In the genomic region with DNA sequence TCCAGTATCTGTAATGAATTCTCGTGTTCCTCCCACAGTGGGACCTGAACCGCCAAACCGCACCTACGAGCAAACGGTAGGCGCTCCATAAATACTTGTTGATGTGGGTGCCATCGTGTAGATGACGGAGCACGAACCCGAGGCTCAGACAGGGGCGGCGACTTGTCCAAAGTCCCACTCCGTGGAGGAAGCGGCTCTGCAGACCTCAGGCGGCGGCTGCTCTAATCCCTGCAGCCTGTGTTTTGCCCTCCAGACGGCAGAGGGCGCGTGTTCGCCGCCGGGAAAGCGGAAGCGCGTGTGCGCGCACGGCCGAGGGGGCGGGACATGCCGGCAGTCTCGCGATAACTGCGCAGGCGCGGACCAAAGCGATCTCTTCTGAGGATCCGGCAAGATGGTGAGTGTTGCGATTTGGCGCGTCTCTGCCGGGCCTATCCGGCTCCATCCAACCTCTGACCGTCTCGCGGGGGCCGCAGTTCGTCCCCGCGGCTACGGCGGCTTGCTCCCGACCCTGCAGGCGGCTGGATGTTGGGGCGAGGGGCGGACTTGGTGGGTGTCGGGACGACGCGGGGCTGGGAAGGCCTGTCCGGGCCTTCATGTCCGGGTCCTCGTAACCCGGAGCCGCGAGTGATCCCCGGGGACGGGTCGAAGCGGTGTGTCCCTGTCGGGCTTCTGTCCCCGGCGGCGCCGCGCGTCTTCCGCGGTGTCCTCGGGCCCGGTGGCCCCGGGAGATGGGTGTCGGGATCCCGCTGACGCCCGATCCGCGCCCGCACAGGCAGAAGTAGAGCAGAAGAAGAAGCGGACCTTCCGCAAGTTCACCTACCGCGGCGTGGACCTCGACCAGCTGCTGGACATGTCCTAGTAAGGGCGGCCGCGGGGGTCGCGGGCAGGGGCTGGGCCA, we compare ENCODE assay signal across 8 cellular contexts. TPM values are rescaled to one million over a fixed set of nuclear protein-coding genes. Genes with fewer than 3 reads are reported as not detected.
DNase-seq lines count a peak whose midpoint lies in the region; ATAC-seq and TF ChIP-seq lines count a peak whose summit lies in the region.

A gene (plus strand): TSS at position 362 of the 898 bp plus-strand sequence. CDS start 30 bp downstream, at position 392.

- H3K36me3 Mint-ChIP-seq in activated naive CD4-positive, alpha-beta T cell treated with anti-CD3 and anti-CD28 coated beads, Interleukin-2, amount 50 U/mL, for 24 hours = peaks cover 17% of the 10 kb centered on the region

- H3K4me1 Mint-ChIP-seq in activated naive CD4-positive, alpha-beta T cell treated with anti-CD3 and anti-CD28 coated beads, Interleukin-2, amount 50 U/mL, for 24 hours = peaks cover 17% of the 10 kb centered on the region

- peak within 1 kb of the TSS; percentile 97 for H3K4me3 ChIP-seq in GM08714 (ENCODE audit: low read length)
- peak within 1 kb of the TSS; percentile 98 for H3K4me3 ChIP-seq in osteoblast (ENCODE audit: insufficient read depth, low read length)
- H3K4me3 ChIP-seq in testis = peak within 1 kb of the TSS; percentile 72 to 98

- no peaks in the 10 kb centered on the region for H3K27me3 Mint-ChIP-seq in activated naive CD4-positive, alpha-beta T cell treated with anti-CD3 and anti-CD28 coated beads, Interleukin-2, amount 50 U/mL, for 24 hours

- peak within 1 kb of the TSS; percentile 100 for H3K27ac Mint-ChIP-seq in activated naive CD4-positive, alpha-beta T cell treated with anti-CD3 and anti-CD28 coated beads, Interleukin-2, amount 50 U/mL, for 24 hours

- H3K9me3 ChIP-seq in osteoblast (ENCODE audit: low read depth, low read length) (no peaks in the 10 kb centered on the region), testis (no peaks in the 10 kb centered on the region)

- H3K4me1 ChIP-seq in osteoblast (ENCODE audit: insufficient read depth, low read length) = peaks cover 12% of the 10 kb centered on the region
- H3K4me1 ChIP-seq in testis = peaks cover 12% of the 10 kb centered on the region

- peak; percentile 88 for TF ChIP-seq CTCF in osteoblast (IDR thresholded peaks at IDR 0.05; ENCODE audit: extremely low read depth, low read depth, low read length)
- peak; percentile 95 to 99 (median 96) for TF ChIP-seq CTCF in testis (IDR thresholded peaks at IDR 0.05)

- H3K27ac ChIP-seq in osteoblast (ENCODE audit: low read depth, low read length) (peak within 1 kb of the TSS; percentile 91), testis (peak within 1 kb of the TSS; percentile 84 to 89)

- no peaks in the 10 kb centered on the region for H3K27me3 ChIP-seq in osteoblast (ENCODE audit: insufficient read depth, low read length)
- H3K27me3 ChIP-seq in testis = no peaks in the 10 kb centered on the region

- H3K9me3 Mint-ChIP-seq in activated naive CD4-positive, alpha-beta T cell treated with anti-CD3 and anti-CD28 coated beads, Interleukin-2, amount 50 U/mL, for 24 hours = no peaks in the 10 kb centered on the region

- H4K20me1 ChIP-seq in osteoblast (ENCODE audit: insufficient read depth, low read length) = peaks cover 60% of the 10 kb centered on the region

- ATAC-seq in HG02571 (IDR thresholded peaks at IDR 0.05; ENCODE audit: unreplicated experiment) = peak; percentile 74

- peak within 1 kb of the TSS; percentile 77 for H2AFZ ChIP-seq in osteoblast (ENCODE audit: low read length)

- H3K79me2 ChIP-seq in osteoblast (ENCODE audit: insufficient read depth, low read length) = peaks cover 43% of the 10 kb centered on the region

- 1% methylated on average over 23 to 88 of the region's 100 CpGs for WGBS in testis, 2 donors

- peaks cover 52% of the 10 kb centered on the region for H3K36me3 ChIP-seq in osteoblast (ENCODE audit: insufficient read depth, low read length)
- no peaks in the 10 kb centered on the region for H3K36me3 ChIP-seq in testis (ENCODE audit: low read depth, missing control alignments)

- peak; percentile 87 for TF ChIP-seq POLR2A in testis (IDR thresholded peaks at IDR 0.05)

- peak; percentile 92 for DNase-seq in NCI-H1092 treated with DMSO at 0.1 percent for 48 hours (lab: John Stamatoyannopoulos, UW)
- peak; percentile 92 for DNase-seq in SKM-1 (lab: John Stamatoyannopoulos, UW; ENCODE audit: unreplicated experiment)
- peak; percentile 55 for DNase-seq in glomerular endothelial cell (ENCODE audit: extremely low read depth, low read depth, low spot score)
- peak; percentile 100 for DNase-seq in osteoblast (ENCODE audit: insufficient read length, low spot score, missing footprints)
- peak; percentile 96 for DNase-seq in testis

- peak within 1 kb of the TSS; percentile 92 for H3K4me2 ChIP-seq in osteoblast (ENCODE audit: insufficient read depth, low read length)

- intact Hi-C loops in testis (cut with DNase I; ENCODE audit: low total_unique reads) = no loop called here

- peak within 1 kb of the TSS; percentile 97 for H3K4me3 Mint-ChIP-seq in activated naive CD4-positive, alpha-beta T cell treated with anti-CD3 and anti-CD28 coated beads, Interleukin-2, amount 50 U/mL, for 24 hours

RNA-seq across cellular contexts. Expression of the gene that starts here (rescaled TPM):
- total RNA-seq in glomerular endothelial cell (2,523 and 3,135 TPM in 2 replicates), osteoblast (304 and 318 TPM in 2 replicates), testis (1,000 to 10,000 TPM; 1,248 to 1,750 TPM)
- 768 TPM for polyA plus RNA-seq in testis (ENCODE audit: insufficient read depth, low read depth, low replicate concordance)

Comparison
In these comparisons a context has a peak if more than half of its experiments do, and no peak if none do; other contexts are left out.
1. Peak in every context shown above with its lines: DNase-seq, ATAC-seq, H3K4me3 ChIP-seq and H3K27ac ChIP-seq.